Comparison of ENCODE assay signal across 11 cellular contexts in genomic region chr20:1898496-1899168, GRCh38. TPM values are rescaled to one million over a fixed set of nuclear protein-coding genes. Genes with fewer than 3 reads are reported as not detected.
DNase-seq lines count a peak whose midpoint lies in the region; ATAC-seq and TF ChIP-seq lines count a peak whose summit lies in the region.
"Had no signal": no experiment of that assay in that cellular context is flagged by ENCODE, and none has a peak within 500 bp of the region (broad histone marks: within the 10 kb centered on the region; RNA-seq: fewer than 3 reads in every experiment).

No MANE protein-coding gene starts in this region.

- no peak overlapping the region for H3K27ac Mint-ChIP-seq in effector memory CD8-positive, alpha-beta T cell

- no peak for ATAC-seq in left lung
- no peak for ATAC-seq in effector memory CD8-positive, alpha-beta T cell (replicated peaks)
- no peak for ATAC-seq in HG02852 (IDR thresholded peaks at IDR 0.05; ENCODE audit: unreplicated experiment)
- no peak for ATAC-seq in GM19351 (IDR thresholded peaks at IDR 0.05; ENCODE audit: unreplicated experiment)

- H3K36me3 ChIP-seq in left lung, result peaks cover 0 to 17% of the 10 kb centered on the region in 2 donors

- H3K9me3 ChIP-seq in left lung, result no peaks in the 10 kb centered on the region

- peaks cover 0 to 2% of the 10 kb centered on the region in 2 donors for H3K4me1 Mint-ChIP-seq in effector memory CD8-positive, alpha-beta T cell (ENCODE audit: low read depth in 2 of 2)

- H3K27me3 Mint-ChIP-seq in effector memory CD8-positive, alpha-beta T cell, result peaks cover 59 to 89% of the 10 kb centered on the region in 2 donors

- TF ChIP-seq CTCF in left lung (IDR thresholded peaks at IDR 0.05), result no peak

- intact Hi-C loops in left lung (cut with DNase I), result no loop called here

- peaks cover 10 to 44% of the 10 kb centered on the region in 2 donors for H3K4me1 ChIP-seq in left lung

- no peak overlapping the region for H3K4me3 Mint-ChIP-seq in effector memory CD8-positive, alpha-beta T cell

- H3K27ac ChIP-seq in angular gyrus (ENCODE audit: low read depth, low read length) (peak overlapping the region; percentile 88), left lung (peak overlapping the region; percentile 84 to 98), substantia nigra (ENCODE audit: low read depth, low read length, poor library complexity, severe bottlenecking) (peak overlapping the region; percentile 83)
- H3K27ac ChIP-seq: 22Rv1 had no signal

- no peaks in the 10 kb centered on the region for H3K9me3 Mint-ChIP-seq in effector memory CD8-positive, alpha-beta T cell

- H3K36me3 Mint-ChIP-seq in effector memory CD8-positive, alpha-beta T cell (ENCODE audit: insufficient read depth), result no peaks in the 10 kb centered on the region

- peaks cover 9 to 87% of the 10 kb centered on the region in 2 donors for H3K27me3 ChIP-seq in left lung

- peak overlapping the region in 1 of 2 donors; percentile 62 for H3K4me3 ChIP-seq in left lung

- DNase-seq in DMS 273 (lab: John Stamatoyannopoulos, UW; ENCODE audit: unreplicated experiment) (peak; percentile 24), DMS 273 treated with DMSO at 0.1 percent for 48 hours (lab: John Stamatoyannopoulos, UW) (no peak), left lung (no peak), substantia nigra (lab: John Stamatoyannopoulos, UW) (no peak)
- no peak for DNase-seq in effector memory CD8-positive, alpha-beta T cell
- DNase-seq: activated CD4-positive, alpha-beta T cell treated with anti-CD3 and anti-CD28 coated beads for 4 hours; Calu3 had no signal

RNA-seq across cellular contexts. Expression of gene SIRPA, which starts 3.4 kb away (rescaled TPM):
- total RNA-seq in left lung, result 100 to 1,000 TPM in 1 of 2 donors, 10 to 100 TPM in 1; 43.9 to 102 TPM
